ENCODE assay signal across 10 cellular contexts in the genomic region with DNA sequence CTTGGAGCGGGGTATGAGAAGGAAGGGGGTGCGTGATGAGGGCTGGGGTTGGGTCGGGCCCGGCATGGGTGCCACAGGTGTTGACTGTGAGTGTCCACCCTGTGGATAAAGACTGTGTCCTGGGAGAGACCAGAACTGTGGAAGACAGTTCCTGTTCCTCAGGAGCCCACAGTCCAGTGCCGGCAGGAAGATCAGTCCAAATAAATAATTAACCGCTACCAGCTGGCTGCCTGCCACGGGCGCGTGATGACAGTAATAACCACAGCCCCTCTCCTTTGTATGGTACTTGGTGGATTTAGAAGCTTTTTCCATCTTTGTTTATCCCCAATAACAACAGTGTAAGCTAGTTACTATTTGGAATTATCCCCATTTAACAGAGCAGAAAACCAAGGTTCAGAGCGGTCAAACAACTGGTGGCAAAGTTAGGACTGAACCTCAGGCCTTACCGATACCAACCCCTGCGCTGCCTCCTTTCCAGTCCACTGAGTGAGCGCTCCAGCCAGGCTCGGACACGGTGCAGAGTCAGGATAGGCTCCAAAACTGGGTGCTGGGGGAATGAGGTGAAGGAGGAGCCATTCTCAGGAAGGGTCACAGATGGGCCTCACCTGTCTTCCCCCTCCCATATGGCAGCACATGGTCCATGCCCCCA. TPM values are rescaled to one million over a fixed set of nuclear protein-coding genes. Genes with fewer than 3 reads are reported as not detected.
DNase-seq lines count a peak whose midpoint lies in the region; ATAC-seq and TF ChIP-seq lines count a peak whose summit lies in the region.
"Had no signal": no experiment of that assay in that cellular context is flagged by ENCODE, and none has a peak within 500 bp of the region (broad histone marks: within the 10 kb centered on the region; RNA-seq: fewer than 3 reads in every experiment).

No MANE protein-coding gene starts in this region.

- no peak overlapping the region for H2BK120ac ChIP-seq in IMR-90 (ENCODE audit: low read depth, low read length)

- peak overlapping the region; percentile 34 for H3K4me3 Mint-ChIP-seq in neural crest cell

- H2AK5ac ChIP-seq in IMR-90 (ENCODE audit: low read depth, low read length) = peak overlapping the region; percentile 84; the same call in 1 of the 2 replicates

- peaks cover 55% of the 10 kb centered on the region for H3K9me1 ChIP-seq in IMR-90 (ENCODE audit: insufficient read depth, low read length)

- H3K9ac ChIP-seq in IMR-90 (ENCODE audit: low read depth, low read length) = no peak overlapping the region

- H3K36me3 ChIP-seq in IMR-90 (ENCODE audit: control insufficient read depth, insufficient read depth, low read length) = no peaks in the 10 kb centered on the region

- H3K9me3 Mint-ChIP-seq in neural crest cell = no peaks in the 10 kb centered on the region

- 0 out of 2 replicates have a peak overlapping the region, but pooled peaks have one; percentile 7 for H3K18ac ChIP-seq in IMR-90 (ENCODE audit: low read depth, low read length)

- no peak overlapping the region for H3K4me3 ChIP-seq in IMR-90 (ENCODE audit: insufficient read depth, low read depth, low read length)
- peak overlapping the region; percentile 31 for H3K4me3 ChIP-seq in epithelial cell of proximal tubule (ENCODE audit: low read depth, low read length)
- H3K4me3 ChIP-seq: skin epidermis had no signal

- no peak overlapping the region for H3K14ac ChIP-seq in IMR-90 (replicated peaks; ENCODE audit: low read depth, low read length)

- H2BK15ac ChIP-seq in IMR-90 (ENCODE audit: low read depth, low read length) = no peak overlapping the region

- POLR2A ChIA-PET in IMR-90 (lab: Charles Lee; ENCODE audit: unreplicated experiment) = no interaction called here

- in situ Hi-C loops in IMR-90 (cut with MboI; ENCODE audit: low sequenced_read_pairs) = loop anchor here (5.0 to 10.0 kb wide), 2 partner anchors 63 to 1029 kb away; no protein-coding TSS in a partner anchor

- H4K91ac ChIP-seq in IMR-90 (ENCODE audit: insufficient read depth, low read depth, low read length) = peak overlapping the region; percentile 24; the same call in 1 of the 2 replicates

- no peaks in the 10 kb centered on the region for H3K36me3 Mint-ChIP-seq in neural crest cell (ENCODE audit: low read depth)

- no peak for TF ChIP-seq CTCF in IMR-90 (conservative IDR thresholded peaks at IDR 0.05; ENCODE audit: low read depth, low read length)
- no peak for TF ChIP-seq CTCF in epithelial cell of proximal tubule (conservative IDR thresholded peaks at IDR 0.05; ENCODE audit: low read depth, low read length)
- TF ChIP-seq CTCF in neural crest cell (conservative IDR thresholded peaks at IDR 0.05) = no peak

- 87% methylated on average over 3 of the region's 15 CpGs; no CpG with 5 or more reads in 1 of the 2 experiments for WGBS in IMR-90 (ENCODE audit: extremely low coverage in 2 of 2, insufficient read length in 1 of 2), 2 experiments

- H3K9me3 ChIP-seq in IMR-90 (ENCODE audit: control insufficient read depth, insufficient read depth, low read length) = no peaks in the 10 kb centered on the region

- H4K20me1 ChIP-seq in IMR-90 (ENCODE audit: insufficient read depth, low read length) = peaks cover 90% of the 10 kb centered on the region

- no peak overlapping the region for H3K56ac ChIP-seq in IMR-90 (ENCODE audit: extremely low read depth, insufficient read depth, low read length)

- no peak for ATAC-seq in IMR-90 (ENCODE audit: low read depth)
- ATAC-seq in HG03521 (IDR thresholded peaks at IDR 0.05; ENCODE audit: unreplicated experiment) = no peak
- no peak for ATAC-seq in HG02763 (IDR thresholded peaks at IDR 0.05; ENCODE audit: unreplicated experiment)

- dilution Hi-C loops in IMR-90 (cut with HindIII; ENCODE audit: low sequenced_read_pairs, unreplicated experiment) = no loop called here

- H3K4me2 ChIP-seq in IMR-90 (ENCODE audit: low read depth, low read length) = peak overlapping the region; percentile 57

- H3K27ac ChIP-seq in IMR-90 (ENCODE audit: insufficient read depth, low read length) = peak overlapping the region; percentile 21

- TF ChIP-seq RAD21 in IMR-90 (IDR thresholded peaks at IDR 0.05; ENCODE audit: low read length) = no peak

- no peak overlapping the region for H2AFZ ChIP-seq in IMR-90 (replicated peaks; ENCODE audit: low read length, poor library complexity)

- H3K27me3 Mint-ChIP-seq in neural crest cell (ENCODE audit: low read depth) = no peaks in the 10 kb centered on the region

- peak overlapping the region; percentile 4 for H2BK5ac ChIP-seq in IMR-90 (ENCODE audit: low read depth, low read length, poor library complexity, severe bottlenecking)

- H3K27ac Mint-ChIP-seq in neural crest cell (ENCODE audit: unreplicated experiment) = no peak overlapping the region

- CTCF ChIA-PET in IMR-90 (lab: Yijun Ruan, JAX) = interaction anchor here (1.5 kb wide), 1 partner anchor 121 kb away, joined by 4 read pairs; no protein-coding TSS in a partner anchor

- H3K4me1 Mint-ChIP-seq in neural crest cell = peaks cover 64% of the 10 kb centered on the region

- no peak for TF ChIP-seq POLR2A in IMR-90 (IDR thresholded peaks at IDR 0.05; ENCODE audit: low read depth, low read length)

- DNase-seq in AG08395 (ENCODE audit: low spot score) = peak; percentile 32
- peak; percentile 76 for DNase-seq in IMR-90
- no peak for DNase-seq in epithelial cell of proximal tubule (ENCODE audit: low read depth)
- DNase-seq in neural crest cell (ENCODE audit: low read depth, low spot score) = no peak
- no peak for DNase-seq in activated CD4-positive, alpha-beta T cell treated with anti-CD3 and anti-CD28 coated beads, Interleukin-2, amount 50 U/mL, for 1 hour
- no peak for DNase-seq in effector CD8-positive, alpha-beta T cell (lab: John Stamatoyannopoulos, UW)
- DNase-seq: activated effector memory CD4-positive, alpha-beta T cell treated with anti-CD3 and anti-CD28 coated beads, Interleukin-2, amount 50 U/mL, for 16 hours had no signal

- peak overlapping the region; percentile 14; the same call in 1 of the 2 replicates for H3K23ac ChIP-seq in IMR-90 (ENCODE audit: low read depth, low read length)

- peaks cover 4 to 72% of the 10 kb centered on the region in 2 experiments; a peak in 2 of 4 replicates for H3K79me1 ChIP-seq in IMR-90 (ENCODE audit: low read depth in 1 of 2, low read length in 2 of 2)

- peak overlapping the region in 1 of 2 experiments; percentile 0; a peak in 1 of 4 replicates for H4K8ac ChIP-seq in IMR-90 (ENCODE audit: low read depth in 2 of 2, low read length in 2 of 2)

- H2AK9ac ChIP-seq in IMR-90 (replicated peaks; ENCODE audit: low read depth, low read length, poor library complexity) = no peak overlapping the region

- peaks cover 58% of the 10 kb centered on the region for H3K4me1 ChIP-seq in IMR-90 (ENCODE audit: control insufficient read depth, insufficient read depth, low read length)

- peak overlapping the region; percentile 52 for H3K4ac ChIP-seq in IMR-90 (ENCODE audit: low read depth, low read length)

- H3K27me3 ChIP-seq in IMR-90 (ENCODE audit: control insufficient read depth, insufficient read depth, low read length) = no peaks in the 10 kb centered on the region

- peak overlapping the region; percentile 21; the same call in 1 of the 2 replicates for H4K5ac ChIP-seq in IMR-90 (ENCODE audit: low read depth, low read length)

- intact Hi-C loops in IMR-90 (cut with micrococcal nuclease) = loop anchor here (5.0 kb wide), 3 partner anchors 38 to 103 kb away; no protein-coding TSS in a partner anchor

- H2BK20ac ChIP-seq in IMR-90 (ENCODE audit: low read depth, low read length) = no peak overlapping the region

- no TSS peak for BruUV-seq in IMR-90 (replicated peaks; lab: Mats Ljungman, UMichigan)

TF ChIP-seq in IMR-90, 13 proteins besides CTCF, POLR2A, EP300 and RAD21:
- TF ChIP-seq SMC3 (IDR thresholded peaks at IDR 0.05; ENCODE audit: low read depth, low read length) = no peak; the same call in 1 of the 2 replicates
- TF ChIP-seq MXI1 (IDR thresholded peaks at IDR 0.05; ENCODE audit: borderline replicate concordance, low read depth, low read length) = no peak
- TF ChIP-seq MAZ (IDR thresholded peaks at IDR 0.05; ENCODE audit: borderline replicate concordance, low read depth, low read length) = no peak
- no peak for TF ChIP-seq NFE2L2 (IDR thresholded peaks at IDR 0.05; ENCODE audit: low read depth, low read length)
- TF ChIP-seq BHLHE40 (IDR thresholded peaks at IDR 0.05; ENCODE audit: low read depth, low read length) = peak; percentile 65
- no peak for TF ChIP-seq MAFK (IDR thresholded peaks at IDR 0.05; ENCODE audit: low read depth, low read length)
- no peak for TF ChIP-seq CEBPB (IDR thresholded peaks at IDR 0.05; ENCODE audit: low read depth, low read length)
- no peak for TF ChIP-seq CHD1 (IDR thresholded peaks at IDR 0.05; ENCODE audit: low read depth, low read length)
- no peak for TF ChIP-seq RCOR1 (IDR thresholded peaks at IDR 0.05; ENCODE audit: insufficient replicate concordance, low read length)
- TF ChIP-seq, protein P1, sequence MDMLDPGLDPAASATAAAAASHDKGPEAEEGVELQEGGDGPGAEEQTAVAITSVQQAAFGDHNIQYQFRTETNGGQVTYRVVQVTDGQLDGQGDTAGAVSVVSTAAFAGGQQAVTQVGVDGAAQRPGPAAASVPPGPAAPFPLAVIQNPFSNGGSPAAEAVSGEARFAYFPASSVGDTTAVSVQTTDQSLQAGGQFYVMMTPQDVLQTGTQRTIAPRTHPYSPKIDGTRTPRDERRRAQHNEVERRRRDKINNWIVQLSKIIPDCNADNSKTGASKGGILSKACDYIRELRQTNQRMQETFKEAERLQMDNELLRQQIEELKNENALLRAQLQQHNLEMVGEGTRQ (IDR thresholded peaks at IDR 0.05; ENCODE audit: low read depth, low read length) = peak; percentile 36; the same call in 1 of the 2 replicates
- TF ChIP-seq, protein P2, sequence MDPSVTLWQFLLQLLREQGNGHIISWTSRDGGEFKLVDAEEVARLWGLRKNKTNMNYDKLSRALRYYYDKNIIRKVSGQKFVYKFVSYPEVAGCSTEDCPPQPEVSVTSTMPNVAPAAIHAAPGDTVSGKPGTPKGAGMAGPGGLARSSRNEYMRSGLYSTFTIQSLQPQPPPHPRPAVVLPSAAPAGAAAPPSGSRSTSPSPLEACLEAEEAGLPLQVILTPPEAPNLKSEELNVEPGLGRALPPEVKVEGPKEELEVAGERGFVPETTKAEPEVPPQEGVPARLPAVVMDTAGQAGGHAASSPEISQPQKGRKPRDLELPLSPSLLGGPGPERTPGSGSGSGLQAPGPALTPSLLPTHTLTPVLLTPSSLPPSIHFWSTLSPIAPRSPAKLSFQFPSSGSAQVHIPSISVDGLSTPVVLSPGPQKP (IDR thresholded peaks at IDR 0.05; ENCODE audit: borderline replicate concordance, low read depth, low read length) = no peak

RNA-seq across cellular contexts. Expression of a gene that starts 5.1 kb away (rescaled TPM):
- total RNA-seq in IMR-90 (2012; rRNA removed) (6.6 and 6.7 TPM in 2 replicates), epithelial cell of proximal tubule (16.5 and 21.4 TPM in 2 replicates), neural crest cell (87.1 and 92.0 TPM in 2 replicates)
- polyA plus RNA-seq in IMR-90 (2012; rRNA removed) = 43.2 and 48.7 TPM in 2 replicates
- polyA plus RNA-seq in IMR-90 (2012; cell fraction: cytosol; rRNA removed) = 39.5 and 51.2 TPM in 2 replicates
- 57.0 and 113 TPM in 2 replicates for polyA plus RNA-seq in IMR-90 (2012; cell fraction: nucleus; rRNA removed; ENCODE audit: low replicate concordance)

Comparison
In these comparisons a context has a peak if more than half of its experiments do, and no peak if none do; other contexts are left out.
1. DNase-seq: peak in AG08395 (single experiment) and IMR-90 (single experiment); none in epithelial cell of proximal tubule (single experiment), neural crest cell (single experiment), activated CD4-positive, alpha-beta T cell treated with anti-CD3 and anti-CD28 coated beads, Interleukin-2, amount 50 U/mL, for 1 hour (single experiment) and effector CD8-positive, alpha-beta T cell (single experiment).